ENCODE assay signal across 12 cellular contexts in the genomic region with DNA sequence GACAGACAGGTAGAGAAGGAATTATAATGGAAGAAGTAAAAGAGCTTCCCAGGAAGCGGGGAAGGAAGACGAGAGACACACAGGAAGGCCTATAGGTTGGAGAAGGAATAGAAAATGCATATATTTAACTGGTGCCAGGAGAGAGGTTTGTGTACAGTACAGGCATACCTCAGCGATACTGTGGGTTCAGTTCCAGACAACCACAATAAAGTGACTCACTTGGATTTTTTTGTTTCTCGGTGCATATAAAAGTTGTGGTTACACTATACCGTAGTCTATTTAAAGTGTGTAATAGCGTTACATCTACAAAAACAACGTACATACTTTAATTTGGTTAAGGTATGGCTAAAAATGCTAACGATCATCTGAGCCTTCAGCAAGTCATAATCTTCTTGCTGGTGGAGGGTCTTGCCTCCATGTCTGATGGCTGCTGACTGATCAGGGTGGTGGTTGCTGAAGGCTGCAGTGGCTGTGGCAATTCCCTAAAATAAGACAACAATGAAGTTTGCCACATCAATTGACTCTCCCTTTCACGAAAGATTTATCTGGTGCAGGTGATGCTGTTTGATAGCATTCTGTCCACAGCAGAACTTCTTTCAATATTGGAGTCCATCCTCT. TPM values are rescaled to one million over a fixed set of nuclear protein-coding genes. Genes with fewer than 3 reads are reported as not detected.
DNase-seq lines count a peak whose midpoint lies in the region; ATAC-seq and TF ChIP-seq lines count a peak whose summit lies in the region.
"Had no signal": no experiment of that assay in that cellular context is flagged by ENCODE, and none has a peak within 500 bp of the region (broad histone marks: within the 10 kb centered on the region; RNA-seq: fewer than 3 reads in every experiment).

No MANE protein-coding gene starts in this region.

- DNase-seq in activated CD4-positive, alpha-beta T cell treated with anti-CD3 and anti-CD28 coated beads for 4 hours, result peak; percentile 28 to 30
- no peak for DNase-seq in activated CD4-positive, alpha-beta T cell treated with anti-CD3 and anti-CD28 coated beads for 1 hour
- DNase-seq in activated CD4-positive, alpha-beta T cell treated with anti-CD3 and anti-CD28 coated beads for 48 hours, result peak; percentile 44
- DNase-seq in astrocyte of the spinal cord (ENCODE audit: low read depth, low spot score) (peak; percentile 88), left colon (no peak)
- DNase-seq: body of pancreas had no signal

- H3K9ac ChIP-seq in skeletal muscle satellite cell (ENCODE audit: low read depth, low read length), result no peak overlapping the region
- H3K9ac ChIP-seq: KMS-11 had no signal

- peak overlapping the region; percentile 34 for H3K4me2 ChIP-seq in skeletal muscle satellite cell (ENCODE audit: low read length)
- H3K4me2 ChIP-seq: KMS-11 had no signal

- in situ Hi-C loops in astrocyte of the spinal cord (cut with HindIII; ENCODE audit: low sequenced_read_pairs), result no loop called here

- no peak for TF ChIP-seq CTCF in astrocyte of the spinal cord (IDR thresholded peaks at IDR 0.05; ENCODE audit: low read depth, low read length)

- H3K36me3 ChIP-seq in skeletal muscle satellite cell (ENCODE audit: insufficient read depth, low read length), result peaks cover 27% of the 10 kb centered on the region

- peaks cover 27% of the 10 kb centered on the region for H3K4me1 ChIP-seq in skeletal muscle satellite cell (ENCODE audit: control insufficient read depth, insufficient read depth, low read length)
- H3K4me1 ChIP-seq: body of pancreas had no signal

- intact Hi-C loops in left colon (cut with DNase I, micrococcal nuclease), result no loop called here

- H3K4me3 ChIP-seq in astrocyte of the spinal cord (ENCODE audit: low read depth, low read length) (no peak overlapping the region), skeletal muscle satellite cell (ENCODE audit: low read length) (no peak overlapping the region)
- H3K4me3 ChIP-seq: body of pancreas, SK-N-MC had no signal

- no peaks in the 10 kb centered on the region for H3K27me3 ChIP-seq in skeletal muscle satellite cell (ENCODE audit: control insufficient read depth, insufficient read depth, low read length)
- H3K27me3 ChIP-seq: body of pancreas had no signal

- no peaks in the 10 kb centered on the region for H3K9me3 ChIP-seq in skeletal muscle satellite cell (replicated peaks; ENCODE audit: low read length)
- H3K9me3 ChIP-seq: body of pancreas had no signal

- ATAC-seq in left colon, result no peak
- no peak for ATAC-seq in HG03159 (IDR thresholded peaks at IDR 0.05; ENCODE audit: unreplicated experiment)
- ATAC-seq in HG02588 (IDR thresholded peaks at IDR 0.05; ENCODE audit: unreplicated experiment), result no peak
- ATAC-seq: body of pancreas, sciatic nerve had no signal

RNA-seq across cellular contexts. Expression of gene YARS1, which starts 16.0 kb away (rescaled TPM):
- total RNA-seq in skeletal muscle satellite cell (2012; rRNA removed), result 135 and 153 TPM in 2 replicates
- 10 to 100 TPM; 41.7 to 88.3 TPM for total RNA-seq in left colon

RNA-seq across cellular contexts. Expression of gene S100PBP, which starts 16.2 kb away (rescaled TPM):
- total RNA-seq in skeletal muscle satellite cell (2012; rRNA removed), result 14.7 and 18.1 TPM in 2 replicates
- 10 to 100 TPM; 29.1 to 29.5 TPM for total RNA-seq in left colon

Comparison
In these comparisons a context has a peak if more than half of its experiments do, and no peak if none do; other contexts are left out.
1. DNase-seq: peak in activated CD4-positive, alpha-beta T cell treated with anti-CD3 and anti-CD28 coated beads for 4 hours (2 of 2), activated CD4-positive, alpha-beta T cell treated with anti-CD3 and anti-CD28 coated beads for 48 hours (single experiment) and astrocyte of the spinal cord (single experiment); none in activated CD4-positive, alpha-beta T cell treated with anti-CD3 and anti-CD28 coated beads for 1 hour (single experiment) and left colon (0 of 2).